8 cellular contexts compared by ENCODE assay signal in the genomic region with DNA sequence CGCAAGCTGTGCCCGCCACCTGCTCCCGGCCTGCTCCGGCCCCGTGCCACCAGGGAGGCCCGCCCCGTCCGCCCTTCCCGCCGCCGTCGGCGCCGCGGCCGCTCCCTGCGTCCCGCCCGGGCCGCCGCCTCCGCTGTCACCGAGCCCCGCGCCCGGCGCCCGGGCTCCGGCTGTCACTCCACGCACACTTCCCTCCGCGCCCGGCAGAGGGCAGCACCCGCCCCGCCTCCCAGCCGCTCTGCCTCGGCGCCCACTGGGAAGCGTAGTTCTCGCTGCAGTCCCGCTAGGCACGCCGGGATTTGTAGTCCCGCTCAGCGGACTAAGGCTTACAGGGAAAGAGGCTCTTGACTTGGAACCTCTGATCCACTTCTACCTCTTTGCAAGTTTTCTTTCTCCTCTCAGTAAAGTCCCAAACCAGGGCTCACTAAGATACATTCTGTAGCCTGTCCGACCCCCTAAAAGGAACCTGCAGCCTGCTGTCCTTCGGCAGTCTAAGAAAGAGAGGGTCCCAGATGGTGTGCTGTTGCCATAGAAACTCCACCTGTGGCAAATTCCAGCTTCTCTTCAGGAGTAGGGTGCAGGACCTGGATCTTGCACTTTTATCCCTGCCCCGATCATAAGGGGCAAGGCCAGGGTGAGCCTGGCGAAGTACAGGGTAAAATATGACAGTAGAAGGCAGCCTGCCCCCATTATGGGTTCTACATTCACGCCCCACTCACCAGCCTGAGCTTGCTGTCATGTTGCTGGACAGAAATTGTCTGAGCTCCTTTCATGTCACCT. TPM values are rescaled to one million over a fixed set of nuclear protein-coding genes. Genes with fewer than 3 reads are reported as not detected.
DNase-seq lines count a peak whose midpoint lies in the region; ATAC-seq and TF ChIP-seq lines count a peak whose summit lies in the region.

TFEB (minus strand) TSS at position 182 of the 780 bp plus-strand sequence. CDS start 44,395 bp downstream, outside the sequence.

- H3K4me3 ChIP-seq in AG10803 (ENCODE audit: low read length) (peak within 1 kb of the TSS; percentile 73), choroid plexus epithelial cell (ENCODE audit: low read depth, low read length) (peak within 1 kb of the TSS; percentile 64)

- ATAC-seq in GM19025 (IDR thresholded peaks at IDR 0.05; ENCODE audit: low read depth, unreplicated experiment) = peak; percentile 35
- peak; percentile 55 for ATAC-seq in HG03354 (IDR thresholded peaks at IDR 0.05; ENCODE audit: poor library complexity, severe bottlenecking, unreplicated experiment)

- DNase-seq in AG10803 (ENCODE audit: low read depth) (peak; percentile 86), NCI-H460 (ENCODE audit: extremely low read depth, low read depth) (peak; percentile 81), choroid plexus epithelial cell (ENCODE audit: low read depth) (peak; percentile 94)
- DNase-seq in activated CD4-positive, alpha-beta T cell treated with anti-CD3 and anti-CD28 coated beads for 4 hours = peak; percentile 91 to 94
- peak; percentile 94 for DNase-seq in stimulated activated CD4-positive, alpha-beta T cell treated with anti-CD3 and anti-CD28 coated beads, Interleukin-1b, Interleukin-23, amount 100 ng/mL, for 4 hours (ENCODE audit: low read depth in 2 of 2)

- H3K27ac ChIP-seq in layer of hippocampus (ENCODE audit: low read depth, low read length) = peak within 1 kb of the TSS; percentile 99

- H3K27me3 ChIP-seq in layer of hippocampus (ENCODE audit: control insufficient read depth, insufficient read depth, low read length) = no peaks in the 10 kb centered on the region

- TF ChIP-seq CTCF in AG10803 (conservative IDR thresholded peaks at IDR 0.05; ENCODE audit: low read length) (peak; percentile 58), choroid plexus epithelial cell (conservative IDR thresholded peaks at IDR 0.05; ENCODE audit: low read depth, low read length) (peak; percentile 68)

RNA-seq across cellular contexts. Expression of gene TFEB, which starts in this region (rescaled TPM):
- total RNA-seq in NCI-H460 (2014; rRNA removed; shearing (Covaris generic)) = 3.1 and 4.6 TPM in 2 replicates
- 6.2 and 8.2 TPM in 2 replicates for polyA plus RNA-seq in NCI-H460 (2014; cell fraction: nucleus; rRNA removed)

Comparison
In these comparisons a context has a peak if more than half of its experiments do, and no peak if none do; other contexts are left out.
1. Peak in every context shown above with its lines: DNase-seq, ATAC-seq, H3K4me3 ChIP-seq and H3K27ac ChIP-seq.